In the genomic region with DNA sequence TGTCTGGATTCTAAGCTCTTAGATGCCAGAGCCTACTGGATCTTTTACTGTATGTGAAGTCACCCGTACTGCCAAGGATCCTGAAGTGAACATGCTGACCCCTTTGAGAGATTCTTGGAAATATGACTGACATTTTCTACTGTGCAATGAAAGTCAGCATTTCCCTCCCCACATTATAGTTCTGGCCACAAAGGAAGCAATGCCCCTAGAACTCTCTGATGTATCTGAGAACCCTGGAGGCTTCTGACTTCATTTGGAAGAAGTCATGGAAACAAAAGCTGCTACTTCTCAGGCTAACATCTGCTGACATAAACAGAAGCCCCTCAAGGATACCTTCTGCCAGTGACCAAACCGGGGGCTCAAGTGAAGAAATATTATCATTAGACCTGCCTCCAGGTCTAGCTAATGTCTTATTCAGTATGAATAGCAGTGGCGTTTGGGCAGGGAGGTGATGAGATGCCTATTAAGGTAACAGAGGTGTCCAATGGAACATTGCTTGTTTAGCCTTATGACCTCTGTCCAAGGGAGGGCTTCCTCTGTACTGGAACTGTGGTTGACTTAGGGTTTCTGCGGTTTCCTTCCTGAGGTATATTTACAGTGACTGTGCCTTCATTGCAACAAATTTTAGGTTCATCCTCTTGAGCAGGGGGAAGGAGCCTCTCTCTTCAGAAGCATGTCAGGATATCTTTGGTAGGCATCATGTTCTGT, we compare ENCODE assay signal across 1 cellular context.
TF ChIP-seq lines count a peak whose summit lies in the region.

No MANE protein-coding gene starts in this region.

TF ChIP-seq in K562, 482 proteins besides CTCF, POLR2A, EP300 and RAD21 (continued from another document):
- no peak for TF ChIP-seq ZBTB40 (IDR thresholded peaks at IDR 0.05)
- no peak for TF ChIP-seq ZBTB40 (CRISPR knock-in tag; IDR thresholded peaks at IDR 0.05)
- peak; percentile 85 for TF ChIP-seq HES1 (IDR thresholded peaks at IDR 0.05; ENCODE audit: low read depth)
- peak; percentile 36; the same call in 1 of the 2 replicates for TF ChIP-seq SOX6 (IDR thresholded peaks at IDR 0.05)
